Comparison of ENCODE assay signal across 25 cellular contexts in genomic region chr2:17133052-17133671, GRCh38.
"Had no signal": no experiment of that assay in that cellular context is flagged by ENCODE, and none has a peak within 500 bp of the region (broad histone marks: within the 10 kb centered on the region; RNA-seq: fewer than 3 reads in every experiment).

No MANE protein-coding gene starts in this region.

- H3K4me3 Mint-ChIP-seq: naive B cell; natural killer cell treated with Interleukin-12 subunit alpha and Interleukin-12 subunit beta and Interleukin-15 and Interleukin-18, amount 100 ng/mL, for 72 hours; neural crest cell; stimulated activated naive B cell treated with anti-CD40 and anti-IgM and Interleukin-4, amounts not matched to agents 10 μg/mL and 1 μg/mL and 100 μg/mL, for 72 hours; stimulated activated naive CD8-positive, alpha-beta T cell treated with anti-CD3 and anti-CD28 coated beads, Interleukin-15, Interleukin-2, amounts not matched to agents 100 ng/mL and 50 ng/mL, for 24 hours had no signal

- H3K9me3 ChIP-seq: gastrocnemius medialis, lower lobe of right lung, mucosa of descending colon, neutrophil, pancreas, right lobe of liver, thoracic aorta, tibial nerve, upper lobe of left lung had no signal

- ATAC-seq: esophagus mucosa; gastrocnemius medialis; left ventricle myocardium superior; lower lobe of right lung; mucosa of descending colon; natural killer cell treated with Interleukin-12 subunit alpha and Interleukin-12 subunit beta and Interleukin-15 and Interleukin-18, amount 100 ng/mL, for 72 hours; pancreas; right lobe of liver; stimulated activated naive B cell treated with anti-CD40 and anti-IgM and Interleukin-4, amounts not matched to agents 10 μg/mL and 1 μg/mL and 100 μg/mL, for 72 hours had no signal

- H3K9me3 Mint-ChIP-seq: neural crest cell; stimulated activated naive B cell treated with anti-CD40 and anti-IgM and Interleukin-4, amounts not matched to agents 10 μg/mL and 1 μg/mL and 100 μg/mL, for 72 hours; stimulated activated naive CD8-positive, alpha-beta T cell treated with anti-CD3 and anti-CD28 coated beads, Interleukin-15, Interleukin-2, amounts not matched to agents 100 ng/mL and 50 ng/mL, for 24 hours had no signal

- H3K4me1 ChIP-seq: gastrocnemius medialis, lower lobe of right lung, pancreas, right lobe of liver, tibial nerve, upper lobe of left lung had no signal

- H3K27me3 ChIP-seq: gastrocnemius medialis, neutrophil, pancreas, right lobe of liver, tibial nerve, upper lobe of left lung had no signal

- H3K27ac ChIP-seq: dorsolateral prefrontal cortex, gastrocnemius medialis, lower lobe of right lung, neutrophil, pancreas, right lobe of liver, thoracic aorta, tibial nerve, upper lobe of left lung had no signal

- H3K27me3 Mint-ChIP-seq: naive B cell; natural killer cell treated with Interleukin-12 subunit alpha and Interleukin-12 subunit beta and Interleukin-15 and Interleukin-18, amount 100 ng/mL, for 72 hours; stimulated activated naive CD8-positive, alpha-beta T cell treated with anti-CD3 and anti-CD28 coated beads, Interleukin-15, Interleukin-2, amounts not matched to agents 100 ng/mL and 50 ng/mL, for 24 hours had no signal

- H3K27ac Mint-ChIP-seq: natural killer cell treated with Interleukin-12 subunit alpha and Interleukin-12 subunit beta and Interleukin-15 and Interleukin-18, amount 100 ng/mL, for 72 hours; stimulated activated naive B cell treated with anti-CD40 and anti-IgM and Interleukin-4, amounts not matched to agents 10 μg/mL and 1 μg/mL and 100 μg/mL, for 72 hours; stimulated activated naive CD8-positive, alpha-beta T cell treated with anti-CD3 and anti-CD28 coated beads, Interleukin-15, Interleukin-2, amounts not matched to agents 100 ng/mL and 50 ng/mL, for 24 hours had no signal

- H3K4me3 ChIP-seq: dorsolateral prefrontal cortex, gastrocnemius medialis, lower lobe of right lung, mucosa of descending colon, pancreas, right lobe of liver, thoracic aorta, tibial nerve, upper lobe of left lung had no signal

- H3K36me3 Mint-ChIP-seq: naive B cell; natural killer cell treated with Interleukin-12 subunit alpha and Interleukin-12 subunit beta and Interleukin-15 and Interleukin-18, amount 100 ng/mL, for 72 hours; stimulated activated naive B cell treated with anti-CD40 and anti-IgM and Interleukin-4, amounts not matched to agents 10 μg/mL and 1 μg/mL and 100 μg/mL, for 72 hours had no signal

- H3K36me3 ChIP-seq: gastrocnemius medialis, lower lobe of right lung, neutrophil, pancreas, right lobe of liver, thoracic aorta, tibial nerve, upper lobe of left lung had no signal

- DNase-seq: dorsolateral prefrontal cortex; effector CD4-positive, alpha-beta T cell; foreskin fibroblast; gastrocnemius medialis; head of caudate nucleus; left ventricle myocardium superior; lower lobe of right lung; mucosa of descending colon; naive B cell; pancreas; right lobe of liver; small intestine; stimulated activated CD4-positive, alpha-beta T cell treated with anti-CD3 and anti-CD28 coated beads, Interleukin-15, amount 100 ng/mL, for 24 hours; stimulated activated CD4-positive, alpha-beta T cell treated with anti-CD3 and anti-CD28 coated beads, Interleukin-2, amount 100 ng/mL, for 48 hours; stimulated activated naive B cell treated with anti-CD40 and anti-IgM and Interleukin-4, amounts not matched to agents 10 μg/mL and 1 μg/mL and 100 μg/mL, for 72 hours; upper lobe of left lung had no signal

- H3K4me1 Mint-ChIP-seq: naive B cell; neural crest cell; stimulated activated naive B cell treated with anti-CD40 and anti-IgM and Interleukin-4, amounts not matched to agents 10 μg/mL and 1 μg/mL and 100 μg/mL, for 72 hours had no signal

- FAIRE-seq: keratinocyte, pancreas, small intestine, urothelium cell line had no signal
